19 cellular contexts compared by ENCODE assay signal in the genomic region with DNA sequence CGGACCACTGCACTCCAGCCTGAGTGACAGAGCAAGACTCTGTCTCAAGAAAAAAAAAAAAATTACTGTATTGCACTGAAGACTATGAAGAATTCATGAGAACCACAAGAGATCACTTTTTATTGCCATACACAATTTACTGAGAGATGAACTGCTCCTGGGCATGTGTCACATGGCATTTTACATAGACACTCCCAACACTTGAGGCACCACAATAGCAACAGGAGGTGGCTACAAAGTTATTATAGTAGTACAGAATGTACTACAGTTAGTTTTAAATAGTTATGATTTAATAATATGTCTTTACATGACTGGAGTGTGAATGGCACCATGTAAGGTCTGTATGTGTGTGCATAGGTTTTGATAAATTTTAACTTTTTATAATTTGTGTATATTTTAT.
DNase-seq lines count a peak whose midpoint lies in the region; ATAC-seq and TF ChIP-seq lines count a peak whose summit lies in the region.
"Had no signal": no experiment of that assay in that cellular context is flagged by ENCODE, and none has a peak within 500 bp of the region (broad histone marks: within the 10 kb centered on the region; RNA-seq: fewer than 3 reads in every experiment).

No MANE protein-coding gene starts in this region.

- H3K36me3 ChIP-seq in heart right ventricle = peaks cover 0 to 100% (median 70%) of the 10 kb centered on the region in 9 donors
- peaks cover 53% of the 10 kb centered on the region for H3K36me3 ChIP-seq in osteoblast (ENCODE audit: insufficient read depth, low read length)
- H3K36me3 ChIP-seq in Caco-2 (ENCODE audit: control insufficient read depth, insufficient read depth, low read length) = peaks cover 3% of the 10 kb centered on the region; the same call in 1 of the 2 replicates

- H3K4me1 Mint-ChIP-seq in activated T-cell treated with anti-CD3 and anti-CD28 coated beads, Interleukin-2, amount 50 U/mL, for 24 hours (ENCODE audit: low read depth) = peaks cover 26% of the 10 kb centered on the region
- H3K4me1 Mint-ChIP-seq in activated T-cell treated with anti-CD3 and anti-CD28 coated beads, Interleukin-2, amount 50 U/mL, for 4 hours (ENCODE audit: low read depth) = peaks cover 18% of the 10 kb centered on the region
- no peaks in the 10 kb centered on the region for H3K4me1 Mint-ChIP-seq in Caco-2 (ENCODE audit: low read depth, unreplicated experiment)

- peaks cover 46% of the 10 kb centered on the region for H3K79me2 ChIP-seq in osteoblast (ENCODE audit: insufficient read depth, low read length)

- no peak for DNase-seq in activated T-cell treated with anti-CD3 and anti-CD28 coated beads, Interleukin-2, amount 50 U/mL, for 24 hours
- DNase-seq in activated T-cell treated with anti-CD3 and anti-CD28 coated beads, Interleukin-2, amount 50 U/mL, for 4 hours = no peak
- DNase-seq in SK-MEL-5 (ENCODE audit: low read depth, low spot score) (peak; percentile 52), heart right ventricle (no peak), osteoblast (ENCODE audit: insufficient read length, low spot score, missing footprints) (peak; percentile 8), NCI-H82 treated with DMSO at 0.1 percent for 48 hours (lab: John Stamatoyannopoulos, UW; ENCODE audit: unreplicated experiment) (no peak), Caco-2 (no peak)
- DNase-seq: C1 segment of cervical spinal cord; COR-L47; DMS53; HCEC 1CT; Karpas-422; NCI-H1417 treated with DMSO at 0.1 percent for 48 hours; NCI-H2029 treated with DMSO at 0.1 percent for 48 hours; NCI-H524; NK-92 treated with Interleukin-12 subunit alpha and Interleukin-12 subunit beta, amount 100 ng/mL, for 24 hours; OCI-M1; RPMI8226 had no signal

- H3K4me3 ChIP-seq in heart right ventricle (no peak overlapping the region), osteoblast (ENCODE audit: insufficient read depth, low read length) (no peak overlapping the region), Caco-2 (ENCODE audit: low read depth, low read length) (no peak overlapping the region)

- no peak overlapping the region for H3K4me2 ChIP-seq in osteoblast (ENCODE audit: insufficient read depth, low read length)

- CTCF ChIA-PET in Caco-2 (lab: Charles Lee) = no interaction called here

- H3K27ac ChIP-seq in heart right ventricle (peak overlapping the region in 2 of 10 donors; percentile 20 to 25), osteoblast (ENCODE audit: low read depth, low read length) (no peak overlapping the region)

- no TSS peak for BruUV-seq in Caco-2 (replicated peaks; lab: Mats Ljungman, UMichigan)

- H3K27me3 Mint-ChIP-seq in activated T-cell treated with anti-CD3 and anti-CD28 coated beads, Interleukin-2, amount 50 U/mL, for 24 hours = no peaks in the 10 kb centered on the region
- no peaks in the 10 kb centered on the region for H3K27me3 Mint-ChIP-seq in activated T-cell treated with anti-CD3 and anti-CD28 coated beads, Interleukin-2, amount 50 U/mL, for 4 hours (ENCODE audit: low read depth)
- no peaks in the 10 kb centered on the region for H3K27me3 Mint-ChIP-seq in Caco-2 (ENCODE audit: insufficient read depth, unreplicated experiment)

- H3K27ac Mint-ChIP-seq in activated T-cell treated with anti-CD3 and anti-CD28 coated beads, Interleukin-2, amount 50 U/mL, for 24 hours = peak overlapping the region; percentile 76
- H3K27ac Mint-ChIP-seq in Caco-2 (ENCODE audit: unreplicated experiment) = no peak overlapping the region

- WGBS in heart right ventricle, 2 donors = 97 to 100% methylated on average over 1 of the region's 1 CpG

- no peak for TF ChIP-seq CTCF in heart right ventricle (IDR thresholded peaks at IDR 0.05)
- TF ChIP-seq CTCF in osteoblast (IDR thresholded peaks at IDR 0.05; ENCODE audit: extremely low read depth, low read depth, low read length) = no peak
- TF ChIP-seq CTCF in Caco-2 (IDR thresholded peaks at IDR 0.05; ENCODE audit: insufficient read depth in 1 of 2, low read depth in 1 of 2, low read length in 1 of 2, severe bottlenecking in 1 of 2, unreplicated experiment in 1 of 2) = no peak

- H3K9me3 ChIP-seq in heart right ventricle (no peaks in the 10 kb centered on the region), osteoblast (ENCODE audit: low read depth, low read length) (no peaks in the 10 kb centered on the region), Caco-2 (no peaks in the 10 kb centered on the region)

- H3K9me3 Mint-ChIP-seq in activated T-cell treated with anti-CD3 and anti-CD28 coated beads, Interleukin-2, amount 50 U/mL, for 24 hours = no peaks in the 10 kb centered on the region
- no peaks in the 10 kb centered on the region for H3K9me3 Mint-ChIP-seq in activated T-cell treated with anti-CD3 and anti-CD28 coated beads, Interleukin-2, amount 50 U/mL, for 4 hours
- H3K9me3 Mint-ChIP-seq in Caco-2 (ENCODE audit: unreplicated experiment) = no peaks in the 10 kb centered on the region

- H3K4me1 ChIP-seq in heart right ventricle (peaks cover 0 to 13% (median 0%) of the 10 kb centered on the region in 9 donors), osteoblast (ENCODE audit: insufficient read depth, low read length) (no peaks in the 10 kb centered on the region), Caco-2 (no peaks in the 10 kb centered on the region)

- H2AFZ ChIP-seq in osteoblast (ENCODE audit: low read length) = no peak overlapping the region

- no peak overlapping the region for H3K4me3 Mint-ChIP-seq in activated T-cell treated with anti-CD3 and anti-CD28 coated beads, Interleukin-2, amount 50 U/mL, for 24 hours
- no peak overlapping the region for H3K4me3 Mint-ChIP-seq in activated T-cell treated with anti-CD3 and anti-CD28 coated beads, Interleukin-2, amount 50 U/mL, for 4 hours
- H3K4me3 Mint-ChIP-seq in Caco-2 (ENCODE audit: unreplicated experiment) = no peak overlapping the region

- intact Hi-C loops in heart right ventricle (cut with DNase I) = no loop called here
- intact Hi-C loops in Caco-2 (cut with micrococcal nuclease; ENCODE audit: unreplicated experiment) = no loop called here

- ATAC-seq in activated T-cell treated with anti-CD3 and anti-CD28 coated beads, Interleukin-2, amount 50 U/mL, for 4 hours = no peak
- ATAC-seq in heart right ventricle = peak in 7 of 8 donors; percentile 38 to 92 (median 74)
- no peak for ATAC-seq in GM19455 (IDR thresholded peaks at IDR 0.05; ENCODE audit: unreplicated experiment)

- in situ Hi-C loops in SK-MEL-5 (cut with HindIII; ENCODE audit: low pct_unique_long_range_greater_than_20kb, low sequenced_read_pairs) = no loop called here

- H4K20me1 ChIP-seq in osteoblast (ENCODE audit: insufficient read depth, low read length) = peaks cover 7% of the 10 kb centered on the region

- POLR2A ChIA-PET in Caco-2 (lab: Charles Lee) = no interaction called here

- H3K27me3 ChIP-seq in heart right ventricle = no peaks in the 10 kb centered on the region
- no peaks in the 10 kb centered on the region for H3K27me3 ChIP-seq in osteoblast (ENCODE audit: insufficient read depth, low read length)
- H3K27me3 ChIP-seq in Caco-2 (replicated peaks; ENCODE audit: control insufficient read depth, insufficient read depth, low read length) = no peaks in the 10 kb centered on the region

- H3K36me3 Mint-ChIP-seq in activated T-cell treated with anti-CD3 and anti-CD28 coated beads, Interleukin-2, amount 50 U/mL, for 24 hours (ENCODE audit: low read depth) = peaks cover 83% of the 10 kb centered on the region
- peaks cover 32% of the 10 kb centered on the region for H3K36me3 Mint-ChIP-seq in activated T-cell treated with anti-CD3 and anti-CD28 coated beads, Interleukin-2, amount 50 U/mL, for 4 hours (ENCODE audit: insufficient read depth)
- H3K36me3 Mint-ChIP-seq in Caco-2 (ENCODE audit: insufficient read depth, unreplicated experiment) = peaks cover 76% of the 10 kb centered on the region

Comparison
In these comparisons a context has a peak if more than half of its experiments do, and no peak if none do; other contexts are left out.
1. DNase-seq: peak in SK-MEL-5 (single experiment) and osteoblast (single experiment); none in activated T-cell treated with anti-CD3 and anti-CD28 coated beads, Interleukin-2, amount 50 U/mL, for 24 hours (single experiment), activated T-cell treated with anti-CD3 and anti-CD28 coated beads, Interleukin-2, amount 50 U/mL, for 4 hours (single experiment), heart right ventricle (0 of 2), NCI-H82 treated with DMSO at 0.1 percent for 48 hours (single experiment) and Caco-2 (0 of 2).
2. ATAC-seq: peak in heart right ventricle (7 of 8); none in activated T-cell treated with anti-CD3 and anti-CD28 coated beads, Interleukin-2, amount 50 U/mL, for 4 hours (0 of 2) and GM19455 (single experiment).